In genomic region chr2:24793752-24794477, GRCh38 we compare ENCODE assay signal across 8 cellular contexts. TPM values are rescaled to one million over a fixed set of nuclear protein-coding genes. Genes with fewer than 3 reads are reported as not detected.
A peak's percentile ranks its signal among the peaks of the same experiment; 100 is the strongest.
DNase-seq lines count a peak whose midpoint lies in the region; ATAC-seq and TF ChIP-seq lines count a peak whose summit lies in the region.

No MANE protein-coding gene starts in this region.

- peak overlapping the region; percentile 54 for H2BK5ac ChIP-seq in IMR-90 (ENCODE audit: low read depth, low read length, poor library complexity, severe bottlenecking)
- H2BK5ac ChIP-seq in trophoblast cell (ENCODE audit: low read depth, low read length, poor library complexity): peak overlapping the region; percentile 47

- no peak overlapping the region for H2BK15ac ChIP-seq in IMR-90 (ENCODE audit: low read depth, low read length)

- peak overlapping the region; percentile 63 for H3K56ac ChIP-seq in IMR-90 (ENCODE audit: extremely low read depth, insufficient read depth, low read length)

- TF ChIP-seq POLR2A in IMR-90 (IDR thresholded peaks at IDR 0.05; ENCODE audit: low read depth, low read length): no peak

- DNase-seq in NCI-H1417 (lab: John Stamatoyannopoulos, UW) (peak; percentile 59 to 90 (median 78)), NCI-H1417 treated with DMSO at 0.1 percent for 48 hours (lab: John Stamatoyannopoulos, UW) (no peak), IMR-90 (peak; percentile 35), fibroblast of mammary gland (ENCODE audit: low read depth) (peak; percentile 33), trophoblast cell (peak in 1 of 2 donors; percentile 35)
- DNase-seq in T-helper 2 cell treated with Interferon-gamma antibody and Interleukin-4, amounts not matched to agents 5 μg/mL and 100 μg/mL, for 36 hours (ENCODE audit: low spot score): peak; percentile 19

- H3K27me3 Mint-ChIP-seq in T-helper 2 cell treated with Interferon-gamma antibody and Interleukin-4, amounts not matched to agents 5 μg/mL and 100 μg/mL, for 36 hours (ENCODE audit: low read depth): no peaks in the 10 kb centered on the region

- peak overlapping the region; percentile 98 for H3K27ac Mint-ChIP-seq in T-helper 2 cell treated with Interferon-gamma antibody and Interleukin-4, amounts not matched to agents 5 μg/mL and 100 μg/mL, for 36 hours

- peaks cover 9% of the 10 kb centered on the region for H3K9me1 ChIP-seq in IMR-90 (ENCODE audit: insufficient read depth, low read length)

- H3K79me1 ChIP-seq in IMR-90 (ENCODE audit: low read depth in 1 of 2, low read length in 2 of 2): peaks cover 31 to 49% of the 10 kb centered on the region in 2 experiments
- H3K79me1 ChIP-seq in trophoblast cell (ENCODE audit: low read length): peaks cover 11% of the 10 kb centered on the region

- WGBS in IMR-90 (ENCODE audit: extremely low coverage in 2 of 2, insufficient read length in 1 of 2), 2 experiments: 0% methylated on average over 5 of the region's 16 CpGs; no CpG with 5 or more reads in 1 of the 2 experiments
- no CpG with 5 or more reads among the region's 16 CpGs for WGBS in trophoblast cell (ENCODE audit: extremely low coverage, insufficient coverage, insufficient read length)

- ATAC-seq in IMR-90 (ENCODE audit: low read depth) (peak; percentile 8), GM21447 (IDR thresholded peaks at IDR 0.05; ENCODE audit: unreplicated experiment) (no peak), GM19452 (IDR thresholded peaks at IDR 0.05; ENCODE audit: unreplicated experiment) (no peak)

- H4K8ac ChIP-seq in IMR-90 (ENCODE audit: low read depth in 2 of 2, low read length in 2 of 2) (peak overlapping the region; percentile 30 to 81), trophoblast cell (ENCODE audit: low read depth, low read length) (peak overlapping the region; percentile 32)

- H3K36me3 Mint-ChIP-seq in T-helper 2 cell treated with Interferon-gamma antibody and Interleukin-4, amounts not matched to agents 5 μg/mL and 100 μg/mL, for 36 hours (ENCODE audit: low read depth): peaks cover 43% of the 10 kb centered on the region

- peaks cover 2% of the 10 kb centered on the region for H3K4me1 ChIP-seq in IMR-90 (ENCODE audit: control insufficient read depth, insufficient read depth, low read length)
- H3K4me1 ChIP-seq in trophoblast cell (ENCODE audit: control insufficient read depth in 1 of 2, insufficient read depth in 2 of 2, low read length in 2 of 2): peaks cover 4 to 6% of the 10 kb centered on the region in 2 experiments

- peak overlapping the region; percentile 93 for H2AK9ac ChIP-seq in IMR-90 (replicated peaks; ENCODE audit: low read depth, low read length, poor library complexity)

- TF ChIP-seq RAD21 in IMR-90 (IDR thresholded peaks at IDR 0.05; ENCODE audit: low read length): no peak

- H3K79me2 ChIP-seq in trophoblast cell (ENCODE audit: control insufficient read depth, insufficient read depth, low read length, poor library complexity): peaks cover 16% of the 10 kb centered on the region

- H3K9ac ChIP-seq in IMR-90 (ENCODE audit: low read depth, low read length): peak overlapping the region; percentile 52
- peak overlapping the region; percentile 93 for H3K9ac ChIP-seq in trophoblast cell (ENCODE audit: low read length)

- H3K23ac ChIP-seq in IMR-90 (ENCODE audit: low read depth, low read length) (peak overlapping the region; percentile 87), trophoblast cell (ENCODE audit: low read length) (no peak overlapping the region)

- intact Hi-C loops in IMR-90 (cut with micrococcal nuclease): loop anchor here (5.0 kb wide), 1 partner anchor 302 kb away; the partner anchor contains the start of gene NCOA1

- H3K4ac ChIP-seq in IMR-90 (ENCODE audit: low read depth, low read length) (peak overlapping the region; percentile 86), trophoblast cell (ENCODE audit: low read depth, low read length) (peak overlapping the region; percentile 63)

- H3K4me3 ChIP-seq in IMR-90 (ENCODE audit: insufficient read depth, low read depth, low read length): peak overlapping the region; percentile 75
- H3K4me3 ChIP-seq in fibroblast of mammary gland (ENCODE audit: control insufficient read depth, low read depth, low read length): peak overlapping the region; percentile 79
- H3K4me3 ChIP-seq in trophoblast cell (ENCODE audit: low read depth, low read length): peak overlapping the region; percentile 97

- TF ChIP-seq CTCF in IMR-90 (conservative IDR thresholded peaks at IDR 0.05; ENCODE audit: low read depth, low read length) (no peak), fibroblast of mammary gland (conservative IDR thresholded peaks at IDR 0.05; ENCODE audit: control insufficient read depth, insufficient read depth, low read depth, low read length) (no peak)

- CTCF ChIA-PET in IMR-90 (lab: Yijun Ruan, JAX): no interaction called here

- H3K9me3 Mint-ChIP-seq in T-helper 2 cell treated with Interferon-gamma antibody and Interleukin-4, amounts not matched to agents 5 μg/mL and 100 μg/mL, for 36 hours: peaks cover 7% of the 10 kb centered on the region

- peak overlapping the region; percentile 27; the same call in 1 of the 2 replicates for H4K5ac ChIP-seq in IMR-90 (ENCODE audit: low read depth, low read length)

- TSS peak; percentile 72 for BruUV-seq in IMR-90 (replicated peaks; lab: Mats Ljungman, UMichigan)

- H3K27me3 ChIP-seq in IMR-90 (ENCODE audit: control insufficient read depth, insufficient read depth, low read length) (no peaks in the 10 kb centered on the region), trophoblast cell (ENCODE audit: insufficient read depth, low read length) (no peaks in the 10 kb centered on the region)

- H3K9me3 ChIP-seq in IMR-90 (ENCODE audit: control insufficient read depth, insufficient read depth, low read length): no peaks in the 10 kb centered on the region
- H3K9me3 ChIP-seq in trophoblast cell (ENCODE audit: insufficient read depth, low read depth, low read length): peaks cover 1% of the 10 kb centered on the region

- H3K4me2 ChIP-seq in IMR-90 (ENCODE audit: low read depth, low read length) (peak overlapping the region; percentile 95), trophoblast cell (ENCODE audit: low read length) (peak overlapping the region; percentile 69)

- H2BK12ac ChIP-seq in trophoblast cell (ENCODE audit: low read length): no peak overlapping the region

- peak overlapping the region; percentile 77 for H2AK5ac ChIP-seq in IMR-90 (ENCODE audit: low read depth, low read length)
- no peak overlapping the region for H2AK5ac ChIP-seq in trophoblast cell (ENCODE audit: low read length)

- H3K14ac ChIP-seq in IMR-90 (replicated peaks; ENCODE audit: low read depth, low read length) (peak overlapping the region; percentile 94), trophoblast cell (ENCODE audit: low read length) (peak overlapping the region; percentile 12)

- H2BK120ac ChIP-seq in IMR-90 (ENCODE audit: low read depth, low read length) (peak overlapping the region; percentile 64), trophoblast cell (ENCODE audit: insufficient read depth, low read length, poor library complexity) (peak overlapping the region; percentile 20)

- no peaks in the 10 kb centered on the region for H4K20me1 ChIP-seq in IMR-90 (ENCODE audit: insufficient read depth, low read length)

- peak overlapping the region; percentile 98 for H3K4me3 Mint-ChIP-seq in T-helper 2 cell treated with Interferon-gamma antibody and Interleukin-4, amounts not matched to agents 5 μg/mL and 100 μg/mL, for 36 hours

- in situ Hi-C loops in IMR-90 (cut with MboI; ENCODE audit: low sequenced_read_pairs): no loop called here

- POLR2A ChIA-PET in IMR-90 (lab: Charles Lee; ENCODE audit: unreplicated experiment): no interaction called here

- H3K4me1 Mint-ChIP-seq in T-helper 2 cell treated with Interferon-gamma antibody and Interleukin-4, amounts not matched to agents 5 μg/mL and 100 μg/mL, for 36 hours (ENCODE audit: low read depth): peaks cover 39% of the 10 kb centered on the region

- H2BK20ac ChIP-seq in IMR-90 (ENCODE audit: low read depth, low read length): no peak overlapping the region

- peak overlapping the region; percentile 67 for H3K27ac ChIP-seq in IMR-90 (ENCODE audit: insufficient read depth, low read length)
- peak overlapping the region; percentile 97 for H3K27ac ChIP-seq in trophoblast cell (ENCODE audit: low read depth, low read length)

- H3K36me3 ChIP-seq in IMR-90 (ENCODE audit: control insufficient read depth, insufficient read depth, low read length) (peaks cover 3% of the 10 kb centered on the region; the same call in 1 of the 2 replicates), trophoblast cell (ENCODE audit: control insufficient read depth in 1 of 2, insufficient read depth in 2 of 2, low read length in 2 of 2) (peaks cover 3 to 7% of the 10 kb centered on the region in 2 experiments)

- H2AFZ ChIP-seq in IMR-90 (replicated peaks; ENCODE audit: low read length, poor library complexity) (peak overlapping the region; percentile 100), trophoblast cell (ENCODE audit: insufficient read depth, low read length, poor library complexity) (peak overlapping the region; percentile 50)

- peak overlapping the region; percentile 44 for H3K18ac ChIP-seq in IMR-90 (ENCODE audit: low read depth, low read length)
- H3K18ac ChIP-seq in trophoblast cell (ENCODE audit: low read length): peak overlapping the region; percentile 12

- peak overlapping the region; percentile 72 for H4K12ac ChIP-seq in trophoblast cell (ENCODE audit: low read depth, low read length)

- H4K91ac ChIP-seq in IMR-90 (ENCODE audit: insufficient read depth, low read depth, low read length) (peak overlapping the region; percentile 81), trophoblast cell (ENCODE audit: low read depth, low read length) (peak overlapping the region; percentile 37)

- dilution Hi-C loops in IMR-90 (cut with HindIII; ENCODE audit: low sequenced_read_pairs, unreplicated experiment): no loop called here

TF ChIP-seq in IMR-90, 13 proteins besides CTCF, POLR2A, EP300 and RAD21 (continues in another document):
- no peak for TF ChIP-seq SMC3 (IDR thresholded peaks at IDR 0.05; ENCODE audit: low read depth, low read length)
- no peak for TF ChIP-seq NFE2L2 (IDR thresholded peaks at IDR 0.05; ENCODE audit: low read depth, low read length)
- TF ChIP-seq MAZ (IDR thresholded peaks at IDR 0.05; ENCODE audit: borderline replicate concordance, low read depth, low read length): no peak
- no peak for TF ChIP-seq MXI1 (IDR thresholded peaks at IDR 0.05; ENCODE audit: borderline replicate concordance, low read depth, low read length)
- no peak for TF ChIP-seq BHLHE40 (IDR thresholded peaks at IDR 0.05; ENCODE audit: low read depth, low read length)
- TF ChIP-seq FOS (IDR thresholded peaks at IDR 0.05; ENCODE audit: low read depth, low read length): no peak

RNA-seq across cellular contexts. Expression of gene CENPO, which starts 0.7 kb away (rescaled TPM):
- total RNA-seq in IMR-90 (2012; rRNA removed): 24.2 and 27.2 TPM in 2 replicates
- 20.1 and 21.7 TPM in 2 replicates for polyA plus RNA-seq in IMR-90 (2012; rRNA removed)
- 8.6 and 12.2 TPM in 2 replicates for polyA plus RNA-seq in IMR-90 (2012; cell fraction: cytosol; rRNA removed)
- 21.5 and 31.5 TPM in 2 replicates for polyA plus RNA-seq in IMR-90 (2012; cell fraction: nucleus; rRNA removed; ENCODE audit: low replicate concordance)
- polyA plus RNA-seq in trophoblast cell (2013): 24.4 and 24.5 TPM in 2 replicates

RNA-seq across cellular contexts. Expression of gene PTRHD1, which starts 0.7 kb away (rescaled TPM):
- 11.7 and 17.2 TPM in 2 replicates for total RNA-seq in IMR-90 (2012; rRNA removed)
- polyA plus RNA-seq in IMR-90 (2012; rRNA removed): 30.9 and 40.2 TPM in 2 replicates
- polyA plus RNA-seq in IMR-90 (2012; cell fraction: cytosol; rRNA removed): 36.0 and 59.4 TPM in 2 replicates
- 10.1 and 10.7 TPM in 2 replicates for polyA plus RNA-seq in IMR-90 (2012; cell fraction: nucleus; rRNA removed; ENCODE audit: low replicate concordance)
- polyA plus RNA-seq in trophoblast cell (2013): 43.4 and 50.7 TPM in 2 replicates
